In the genomic region with DNA sequence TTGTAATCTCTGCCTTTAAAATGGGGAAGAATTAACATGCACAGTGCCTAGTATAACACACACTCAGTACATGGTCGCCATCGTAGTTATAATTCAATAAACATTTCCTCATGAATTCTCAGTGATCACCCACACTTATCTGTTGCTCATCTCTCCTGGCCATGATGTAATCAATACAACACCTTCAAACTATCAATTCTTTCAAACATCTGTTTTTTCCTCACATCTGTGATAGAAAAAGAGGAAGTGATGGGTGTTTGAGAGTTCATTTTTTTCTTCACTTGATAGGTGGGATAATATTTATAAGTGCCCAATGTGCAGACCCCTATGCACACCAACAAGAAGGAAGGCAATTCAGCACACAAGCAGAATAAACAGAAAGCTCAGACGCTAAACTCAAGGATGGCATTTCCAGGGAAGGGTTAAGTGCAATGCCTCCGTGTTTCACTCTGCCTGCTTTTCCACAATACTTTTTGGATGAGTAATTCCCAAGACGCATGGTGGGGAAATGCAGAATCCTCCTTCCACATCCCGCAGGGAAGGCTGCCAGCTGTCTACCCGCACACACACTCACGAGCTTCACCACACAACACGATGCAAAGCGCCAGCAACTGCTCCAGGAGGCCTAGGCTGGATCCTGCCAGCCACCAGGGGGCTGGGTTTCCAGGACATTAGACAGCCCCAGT, we compare ENCODE assay signal across 8 cellular contexts.
DNase-seq lines count a peak whose midpoint lies in the region; ATAC-seq and TF ChIP-seq lines count a peak whose summit lies in the region.

No MANE protein-coding gene starts in this region.

- H3K23ac ChIP-seq in neuronal stem cell (ENCODE audit: low read depth, low read length, poor library complexity): no peak overlapping the region

- intact Hi-C loops in PC-9 (cut with micrococcal nuclease; ENCODE audit: unreplicated experiment): no loop called here

- ATAC-seq in GM21526 (IDR thresholded peaks at IDR 0.05; ENCODE audit: low FRiP score, unreplicated experiment) (no peak), GM21528 (IDR thresholded peaks at IDR 0.05; ENCODE audit: low FRiP score, unreplicated experiment) (no peak)

- H3K79me1 ChIP-seq in neuronal stem cell (ENCODE audit: low read depth, low read length): no peaks in the 10 kb centered on the region

- H3F3A ChIP-seq in PC-9 (ENCODE audit: insufficient read depth, low read depth): peaks cover 8% of the 10 kb centered on the region; the same call in 1 of the 2 replicates

- H3K9ac ChIP-seq in neuronal stem cell (ENCODE audit: low read depth, low read length, poor library complexity): no peak overlapping the region

- H3K4me1 ChIP-seq in PC-9 (replicated peaks; ENCODE audit: insufficient read depth): peaks cover 30% of the 10 kb centered on the region
- peaks cover 2 to 9% of the 10 kb centered on the region in 2 donors for H3K4me1 ChIP-seq in neuronal stem cell (ENCODE audit: control insufficient read depth in 2 of 2, insufficient read depth in 1 of 2, low read depth in 1 of 2, low read length in 2 of 2)

- no peak overlapping the region for H2BK5ac ChIP-seq in neuronal stem cell (ENCODE audit: low read length)

- H3K27ac ChIP-seq in PC-9: peak overlapping the region; percentile 13; the same call in 1 of the 2 replicates
- H3K27ac ChIP-seq in epithelial cell of prostate: peak overlapping the region; percentile 43
- H3K27ac ChIP-seq in neuronal stem cell (replicated peaks; ENCODE audit: low read length): no peak overlapping the region

- WGBS in neuronal stem cell (ENCODE audit: extremely low coverage in 2 of 2, insufficient read length in 2 of 2, insufficient replicate concordance in 1 of 2), 2 donors: no CpG with 5 or more reads among the region's 10 CpGs

- POLR2A ChIA-PET in PC-9 (lab: Charles Lee; ENCODE audit: unreplicated experiment): no interaction called here

- no peak overlapping the region for H2AFZ ChIP-seq in PC-9
- peak overlapping the region; percentile 71 for H2AFZ ChIP-seq in neuronal stem cell (ENCODE audit: low read length)

- TF ChIP-seq CTCF in GM12864 (IDR thresholded peaks at IDR 0.05; ENCODE audit: low read depth, low read length, missing control alignments) (peak; percentile 29), PC-9 (conservative IDR thresholded peaks at IDR 0.05) (peak; percentile 44)

- H3K4ac ChIP-seq in neuronal stem cell (ENCODE audit: low read length): no peak overlapping the region

- H3K14ac ChIP-seq in neuronal stem cell (ENCODE audit: low read length): no peak overlapping the region

- H3K18ac ChIP-seq in neuronal stem cell (ENCODE audit: low read length): no peak overlapping the region

- H3K79me2 ChIP-seq in PC-9 (ENCODE audit: low read depth): no peaks in the 10 kb centered on the region

- H2BK12ac ChIP-seq in neuronal stem cell (ENCODE audit: low read length): no peak overlapping the region

- H4K20me1 ChIP-seq in PC-9 (ENCODE audit: insufficient read depth): no peaks in the 10 kb centered on the region

- no peaks in the 10 kb centered on the region for H3K9me2 ChIP-seq in PC-9 (ENCODE audit: insufficient read depth)

- H2AK5ac ChIP-seq in neuronal stem cell (ENCODE audit: low read depth, low read length): no peak overlapping the region

- no peak overlapping the region for H2BK15ac ChIP-seq in neuronal stem cell (ENCODE audit: low read length)

- H2BK120ac ChIP-seq in neuronal stem cell (ENCODE audit: low read depth, low read length): no peak overlapping the region

- H3K9me3 ChIP-seq in PC-9 (ENCODE audit: insufficient read depth, low read depth) (no peaks in the 10 kb centered on the region), neuronal stem cell (replicated peaks in 1 of 2; ENCODE audit: control insufficient read depth in 2 of 2, insufficient read depth in 1 of 2, low read depth in 1 of 2, low read length in 2 of 2) (peaks cover 0 to 3% of the 10 kb centered on the region in 2 donors)

- H4K8ac ChIP-seq in neuronal stem cell (ENCODE audit: low read depth, low read length): no peak overlapping the region

- BruUV-seq in PC-9 (replicated peaks; lab: Mats Ljungman, UMichigan): no TSS peak

- H3K4me3 ChIP-seq in GM12864 (ENCODE audit: low read depth, low read length): no peak overlapping the region
- H3K4me3 ChIP-seq in PC-9: no peak overlapping the region
- H3K4me3 ChIP-seq in neuronal stem cell (ENCODE audit: low read length in 2 of 2): no peak overlapping the region

- DNase-seq in GM12864 (ENCODE audit: low read depth) (no peak), PC-9 (peak; percentile 58 to 63), epithelial cell of prostate (ENCODE audit: low read depth, low spot score) (peak; percentile 59), neuronal stem cell (ENCODE audit: low spot score) (no peak), cerebellum (ENCODE audit: low spot score) (no peak), NCI-H2196 treated with DMSO at 0.1 percent for 48 hours (lab: John Stamatoyannopoulos, UW; ENCODE audit: unreplicated experiment) (no peak)

- H3K36me3 ChIP-seq in PC-9 (ENCODE audit: low read depth): no peaks in the 10 kb centered on the region
- no peaks in the 10 kb centered on the region for H3K36me3 ChIP-seq in neuronal stem cell (replicated peaks in 1 of 2; ENCODE audit: control insufficient read depth in 2 of 2, insufficient read depth in 2 of 2, low read length in 2 of 2)

- CTCF ChIA-PET in PC-9 (lab: Charles Lee): no interaction called here

- H3K27me3 ChIP-seq in PC-9 (ENCODE audit: insufficient read depth, low read depth): no peaks in the 10 kb centered on the region
- no peaks in the 10 kb centered on the region for H3K27me3 ChIP-seq in neuronal stem cell (ENCODE audit: control insufficient read depth in 3 of 3, insufficient read depth in 3 of 3, low read depth in 1 of 3, low read length in 3 of 3)

- H3K4me2 ChIP-seq in PC-9 (peak overlapping the region; percentile 52), neuronal stem cell (ENCODE audit: insufficient read depth, low read length, poor library complexity, severe bottlenecking) (no peak overlapping the region)

- no peak overlapping the region for H4K91ac ChIP-seq in neuronal stem cell (ENCODE audit: low read depth, low read length, poor library complexity)

Comparison
In these comparisons a context has a peak if more than half of its experiments do, and no peak if none do; other contexts are left out.
1. DNase-seq: peak in PC-9 (2 of 2) and epithelial cell of prostate (single experiment); none in GM12864 (single experiment), neuronal stem cell (single experiment), cerebellum (single experiment) and NCI-H2196 treated with DMSO at 0.1 percent for 48 hours (single experiment).